ENCODE assay signal across 8 cellular contexts in genomic region chr9:97615439-97616072, GRCh38. TPM values are rescaled to one million over a fixed set of nuclear protein-coding genes. Genes with fewer than 3 reads are reported as not detected.
DNase-seq lines count a peak whose midpoint lies in the region; ATAC-seq and TF ChIP-seq lines count a peak whose summit lies in the region.

No MANE protein-coding gene starts in this region.

- no peaks in the 10 kb centered on the region for H3K27me3 ChIP-seq in DND-41 (ENCODE audit: insufficient read depth, low read length, poor library complexity)
- no peaks in the 10 kb centered on the region for H3K27me3 ChIP-seq in Peyer's patch
- no peaks in the 10 kb centered on the region for H3K27me3 ChIP-seq in sigmoid colon

- no peak for TF ChIP-seq EP300 in sigmoid colon (IDR thresholded peaks at IDR 0.05)

- H3K36me3 ChIP-seq in DND-41 (ENCODE audit: insufficient read depth, low read length) (peaks cover 44% of the 10 kb centered on the region), Peyer's patch (peaks cover 0 to 29% (median 0%) of the 10 kb centered on the region in 3 donors), sigmoid colon (peaks cover 0 to 52% (median 9%) of the 10 kb centered on the region in 4 donors)

- peak; percentile 59 for DNase-seq in DND-41
- DNase-seq in KBM-7, result peak; percentile 73
- DNase-seq in Peyer's patch, result peak in 2 of 3 donors; percentile 58 to 84
- peak; percentile 6 for DNase-seq in amniotic stem cell (lab: John Stamatoyannopoulos, UW)
- peak; percentile 54 for DNase-seq in left cardiac atrium
- DNase-seq in sigmoid colon, result peak; percentile 81
- DNase-seq in SKM-1 (lab: John Stamatoyannopoulos, UW; ENCODE audit: unreplicated experiment), result no peak
- no peak for DNase-seq in GOT3 (lab: John Stamatoyannopoulos, UW)

- H3K79me2 ChIP-seq in DND-41 (ENCODE audit: insufficient read depth, low read length), result no peaks in the 10 kb centered on the region

- H3K9me3 ChIP-seq in DND-41 (ENCODE audit: insufficient read depth, low read length, severe bottlenecking) (no peaks in the 10 kb centered on the region), Peyer's patch (no peaks in the 10 kb centered on the region), sigmoid colon (no peaks in the 10 kb centered on the region)

- no peak overlapping the region for H3K4me2 ChIP-seq in DND-41 (ENCODE audit: insufficient read depth, low read length)

- H3K27ac ChIP-seq in DND-41 (ENCODE audit: low read length) (no peak overlapping the region), Peyer's patch (no peak overlapping the region), sigmoid colon (peak overlapping the region in 1 of 4 donors; percentile 13)

- ATAC-seq in DND-41 (ENCODE audit: insufficient read depth, low read depth) (peak; percentile 72), left cardiac atrium (peak; percentile 70 to 73)

- H2AFZ ChIP-seq in DND-41 (ENCODE audit: low read depth, low read length), result no peak overlapping the region

- H3K4me3 ChIP-seq in DND-41 (ENCODE audit: low read depth in 1 of 2, low read length in 2 of 2) (no peak overlapping the region), Peyer's patch (no peak overlapping the region), sigmoid colon (no peak overlapping the region)

- H3K9ac ChIP-seq in DND-41 (ENCODE audit: low read depth, low read length), result no peak overlapping the region

- H3K4me1 ChIP-seq in DND-41 (ENCODE audit: insufficient read depth, low read length) (no peaks in the 10 kb centered on the region), Peyer's patch (no peaks in the 10 kb centered on the region), sigmoid colon (peaks cover 0 to 11% (median 4%) of the 10 kb centered on the region in 4 donors)

- TF ChIP-seq CTCF in DND-41 (IDR thresholded peaks at IDR 0.05; ENCODE audit: borderline replicate concordance, extremely low read depth, low read length, poor library complexity, severe bottlenecking), result peak; percentile 88
- TF ChIP-seq CTCF in Peyer's patch (IDR thresholded peaks at IDR 0.05), result peak; percentile 57 to 88 (median 86)
- TF ChIP-seq CTCF in sigmoid colon (IDR thresholded peaks at IDR 0.05), result peak; percentile 69 to 84 (median 78)

- in situ Hi-C loops in KBM-7 (cut with MboI; ENCODE audit: low pct_unique_long_range_greater_than_20kb, low sequenced_read_pairs), result loop anchor here (25.0 kb wide), 1 partner anchor 753 kb away; the partner anchor contains the start of gene ZNF782

- intact Hi-C loops in left cardiac atrium (cut with DNase I), result loop anchor here (1.0 to 5.0 kb wide), 3 partner anchors 147 to 203 kb away; partner anchors contain the start of gene TDRD7 (in 1 of the 2)
- intact Hi-C loops in sigmoid colon (cut with DNase I), result loop anchor here (1.0 to 2.0 kb wide), 3 partner anchors 17 to 205 kb away; no protein-coding TSS in a partner anchor

- H4K20me1 ChIP-seq in DND-41 (ENCODE audit: insufficient read depth, low read length), result no peaks in the 10 kb centered on the region; the same call in 1 of the 2 replicates

- TF ChIP-seq POLR2A in Peyer's patch (IDR thresholded peaks at IDR 0.05), result no peak
- TF ChIP-seq POLR2A in sigmoid colon (IDR thresholded peaks at IDR 0.05), result no peak

RNA-seq across cellular contexts. Expression of gene TSTD2, which starts 17.6 kb away (rescaled TPM):
- total RNA-seq in Peyer's patch (10 to 100 TPM; 17.2 to 32.2 (median 21.8) TPM), left cardiac atrium (10 to 100 TPM; 15.5 to 18.6 TPM), sigmoid colon (10 to 100 TPM; 15.5 to 31.2 (median 24.9) TPM)
- polyA plus RNA-seq in sigmoid colon, result 10 to 100 TPM in 1 of 3 donors, 1 to 10 TPM in 2; 8.4 to 12.5 (median 10.0) TPM

RNA-seq across cellular contexts. Expression of gene NCBP1, which starts 18.1 kb away (rescaled TPM):
- 10 to 100 TPM; 26.3 to 61.1 (median 28.1) TPM for total RNA-seq in Peyer's patch
- total RNA-seq in left cardiac atrium, result 10 to 100 TPM; 22.4 to 22.7 TPM
- 10 to 100 TPM; 13.9 to 20.2 (median 18.7) TPM for total RNA-seq in sigmoid colon
- polyA plus RNA-seq in sigmoid colon, result 10 to 100 TPM in 2 of 3 donors, 1 to 10 TPM in 1; 7.8 to 15.9 (median 12.5) TPM

Comparison
In these comparisons a context has a peak if more than half of its experiments do, and no peak if none do; other contexts are left out.
1. DNase-seq: peak in DND-41 (single experiment), KBM-7 (single experiment), Peyer's patch (2 of 3), amniotic stem cell (single experiment), left cardiac atrium (single experiment) and sigmoid colon (single experiment); none in SKM-1 (single experiment) and GOT3 (single experiment).
2. Peak in every context shown above with its lines, with median percentiles within 50 percentile points of each other: CTCF ChIP-seq.